ENCODE assay signal across 8 cellular contexts in genomic region chr14:50083467-50084337, GRCh38. TPM values are rescaled to one million over a fixed set of nuclear protein-coding genes. Genes with fewer than 3 reads are reported as not detected.
DNase-seq lines count a peak whose midpoint lies in the region; ATAC-seq, FAIRE-seq and TF ChIP-seq lines count a peak whose summit lies in the region.

No MANE protein-coding gene starts in this region.

- H3K9me3 Mint-ChIP-seq in CD14-positive monocyte: peaks cover 0 to 2% (median 0%) of the 10 kb centered on the region in 7 donors
- H3K9me3 Mint-ChIP-seq in activated naive CD8-positive, alpha-beta T cell treated with anti-CD3 and anti-CD28 coated beads, Interleukin-2, amount 10 ng/mL, durations not matched to agents 7 days and 5 days: no peaks in the 10 kb centered on the region

- DNase-seq in CD14-positive monocyte (ENCODE audit: low spot score) (no peak), MV-4-11 (lab: John Stamatoyannopoulos, UW) (peak; percentile 49), AML-193 (lab: John Stamatoyannopoulos, UW) (no peak), H54 (ENCODE audit: insufficient read length, low spot score) (no peak), epidermal melanocyte (ENCODE audit: insufficient read length, low spot score) (no peak)
- DNase-seq in activated naive CD8-positive, alpha-beta T cell treated with anti-CD3 and anti-CD28 coated beads, Interleukin-2, amount 10 ng/mL, durations not matched to agents 7 days and 5 days: peak; percentile 66
- DNase-seq in stimulated activated CD4-positive, alpha-beta T cell treated with anti-CD3 and anti-CD28 coated beads, Interleukin-2, amount 100 ng/mL, for 24 hours: peak; percentile 58 to 70

- H3K4me3 Mint-ChIP-seq in CD14-positive monocyte: no peak overlapping the region
- H3K4me3 Mint-ChIP-seq in activated naive CD8-positive, alpha-beta T cell treated with anti-CD3 and anti-CD28 coated beads, Interleukin-2, amount 10 ng/mL, durations not matched to agents 7 days and 5 days: peak overlapping the region; percentile 95

- no peak for TF ChIP-seq CTCF in CD14-positive monocyte (IDR thresholded peaks at IDR 0.05)

- H3K4me1 Mint-ChIP-seq in CD14-positive monocyte: peaks cover 23% of the 10 kb centered on the region
- peaks cover 65% of the 10 kb centered on the region for H3K4me1 Mint-ChIP-seq in activated naive CD8-positive, alpha-beta T cell treated with anti-CD3 and anti-CD28 coated beads, Interleukin-2, amount 10 ng/mL, durations not matched to agents 7 days and 5 days

- peaks cover 6 to 14% of the 10 kb centered on the region in 2 donors for H3K36me3 Mint-ChIP-seq in CD14-positive monocyte
- H3K36me3 Mint-ChIP-seq in activated naive CD8-positive, alpha-beta T cell treated with anti-CD3 and anti-CD28 coated beads, Interleukin-2, amount 10 ng/mL, durations not matched to agents 7 days and 5 days: peaks cover 11% of the 10 kb centered on the region

- peaks cover 0 to 1% (median 0%) of the 10 kb centered on the region in 3 donors for H3K27me3 Mint-ChIP-seq in CD14-positive monocyte (ENCODE audit: low read depth in 3 of 3)
- H3K27me3 Mint-ChIP-seq in activated naive CD8-positive, alpha-beta T cell treated with anti-CD3 and anti-CD28 coated beads, Interleukin-2, amount 10 ng/mL, durations not matched to agents 7 days and 5 days: no peaks in the 10 kb centered on the region

- POLR2A ChIA-PET in activated naive CD8-positive, alpha-beta T cell treated with anti-CD3 and anti-CD28 coated beads, Interleukin-2, amount 10 ng/mL, durations not matched to agents 7 days and 5 days (lab: Charles Lee): interaction anchor here (0.6 to 5.7 kb wide), 18 partner anchors 9 to 222 kb away, joined by 3 to 178 read pairs (median 30); partner anchors contain the start of gene ARF6

- intact Hi-C loops in CD14-positive monocyte (cut with micrococcal nuclease): no loop called here

- H3K27ac Mint-ChIP-seq in CD14-positive monocyte: peak overlapping the region; percentile 57 to 89 (median 70)
- peak overlapping the region; percentile 94 for H3K27ac Mint-ChIP-seq in activated naive CD8-positive, alpha-beta T cell treated with anti-CD3 and anti-CD28 coated beads, Interleukin-2, amount 10 ng/mL, durations not matched to agents 7 days and 5 days

- ATAC-seq in GM21528 (IDR thresholded peaks at IDR 0.05; ENCODE audit: low FRiP score, unreplicated experiment): peak; percentile 35
- ATAC-seq in activated naive CD8-positive, alpha-beta T cell treated with anti-CD3 and anti-CD28 coated beads, Interleukin-2, amount 10 ng/mL, durations not matched to agents 7 days and 5 days (ENCODE audit: low read depth): peak; percentile 43

- TF ChIP-seq POLR2A in H54 (IDR thresholded peaks at IDR 0.05; ENCODE audit: low read depth, low read length): no peak

- FAIRE-seq in H54 (lab: Jason Lieb, UNC): no peak

RNA-seq across cellular contexts. Expression of gene VCPKMT, which starts 32.7 kb away (rescaled TPM):
- polyA plus RNA-seq in CD14-positive monocyte: 1 to 10 TPM; 3.4 to 3.5 TPM
- total RNA-seq in activated naive CD8-positive, alpha-beta T cell treated with anti-CD3 and anti-CD28 coated beads, Interleukin-2, amount 10 ng/mL, durations not matched to agents 7 days and 5 days: 10 to 100 TPM; 12.9 to 14.9 TPM

Comparison
In these comparisons a context has a peak if more than half of its experiments do, and no peak if none do; other contexts are left out.
1. DNase-seq: peak in MV-4-11 (single experiment), activated naive CD8-positive, alpha-beta T cell treated with anti-CD3 and anti-CD28 coated beads, Interleukin-2, amount 10 ng/mL, durations not matched to agents 7 days and 5 days (single experiment) and stimulated activated CD4-positive, alpha-beta T cell treated with anti-CD3 and anti-CD28 coated beads, Interleukin-2, amount 100 ng/mL, for 24 hours (2 of 2); none in CD14-positive monocyte (single experiment), AML-193 (0 of 2), H54 (single experiment) and epidermal melanocyte (single experiment).